Comparison of ENCODE assay signal across 11 cellular contexts in the genomic region with DNA sequence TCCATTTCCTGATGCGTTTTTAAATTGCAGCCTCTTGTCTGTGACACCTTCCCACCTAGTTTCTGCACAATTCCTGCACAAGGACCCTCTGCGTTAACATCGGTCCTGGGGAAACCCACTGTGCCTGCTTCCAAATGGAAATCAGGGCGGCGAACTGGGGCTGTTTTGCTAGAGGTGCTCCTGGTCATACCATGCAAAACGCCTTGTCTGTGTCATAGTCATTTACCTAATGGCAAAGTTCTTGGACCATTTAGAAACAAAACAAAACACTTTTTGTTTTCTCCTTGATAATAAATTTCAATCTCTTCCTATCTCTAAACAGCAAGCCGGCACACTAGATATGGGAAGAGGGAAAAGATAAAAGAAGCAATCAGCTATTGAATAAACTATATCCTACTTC.
DNase-seq lines count a peak whose midpoint lies in the region; ATAC-seq and TF ChIP-seq lines count a peak whose summit lies in the region.
"Had no signal": no experiment of that assay in that cellular context is flagged by ENCODE, and none has a peak within 500 bp of the region (broad histone marks: within the 10 kb centered on the region; RNA-seq: fewer than 3 reads in every experiment).

No MANE protein-coding gene starts in this region.

- peak overlapping the region in 1 of 2 donors; percentile 40 for H3K27ac ChIP-seq in thoracic aorta

- no peaks in the 10 kb centered on the region for H3K9me3 Mint-ChIP-seq in activated CD4-positive, alpha-beta T cell treated with anti-CD3 and anti-CD28 coated beads for 36 hours (ENCODE audit: low read depth)
- H3K9me3 Mint-ChIP-seq in activated naive CD8-positive, alpha-beta T cell treated with anti-CD3 and anti-CD28 coated beads, Interleukin-2, amount 10 ng/mL, durations not matched to agents 7 days and 5 days: no peaks in the 10 kb centered on the region

- H3K4me1 ChIP-seq in thoracic aorta (ENCODE audit: control insufficient read depth in 1 of 2, low read depth in 2 of 2): peaks cover 35 to 84% of the 10 kb centered on the region in 2 donors

- no peak for ATAC-seq in activated CD4-positive, alpha-beta T cell treated with anti-CD3 and anti-CD28 coated beads for 36 hours
- ATAC-seq in activated naive CD8-positive, alpha-beta T cell treated with anti-CD3 and anti-CD28 coated beads, Interleukin-2, amount 10 ng/mL, durations not matched to agents 7 days and 5 days (ENCODE audit: low read depth): no peak
- peak; percentile 29 for ATAC-seq in left colon
- no peak for ATAC-seq in thoracic aorta (ENCODE audit: insufficient number of reproducible peaks, low FRiP score, low read depth)

- no peak for DNase-seq in activated CD4-positive, alpha-beta T cell treated with anti-CD3 and anti-CD28 coated beads for 36 hours
- DNase-seq in activated CD4-positive, alpha-beta T cell treated with anti-CD3 and anti-CD28 coated beads for 4 hours: no peak
- no peak for DNase-seq in activated naive CD8-positive, alpha-beta T cell treated with anti-CD3 and anti-CD28 coated beads, Interleukin-2, amount 10 ng/mL, durations not matched to agents 7 days and 5 days
- peak in 1 of 2 donors; percentile 42 for DNase-seq in left colon
- DNase-seq in thoracic aorta (ENCODE audit: low spot score): no peak
- no peak for DNase-seq in D341Med (ENCODE audit: low spot score)
- no peak for DNase-seq in GM10248 (ENCODE audit: extremely low spot score)
- DNase-seq in KBM-7: no peak
- DNase-seq: NCI-H146; stimulated activated naive CD4-positive, alpha-beta T cell treated with Interleukin-2 at 50 U/mL for 16 hours had no signal

- H3K36me3 ChIP-seq in thoracic aorta: peaks cover 2% of the 10 kb centered on the region

- no peaks in the 10 kb centered on the region for H3K9me3 ChIP-seq in thoracic aorta
- H3K9me3 ChIP-seq: BLaER1 treated with 17β-estradiol and CSF1 and Interleukin-3, amounts not matched to agents 10 nM and 100 nM had no signal

- H3K36me3 Mint-ChIP-seq in activated CD4-positive, alpha-beta T cell treated with anti-CD3 and anti-CD28 coated beads for 36 hours (ENCODE audit: low read depth): peaks cover 87% of the 10 kb centered on the region
- H3K36me3 Mint-ChIP-seq in activated naive CD8-positive, alpha-beta T cell treated with anti-CD3 and anti-CD28 coated beads, Interleukin-2, amount 10 ng/mL, durations not matched to agents 7 days and 5 days: peaks cover 54% of the 10 kb centered on the region

- H3K27me3 ChIP-seq in thoracic aorta (replicated peaks; ENCODE audit: insufficient read depth): no peaks in the 10 kb centered on the region
- H3K27me3 ChIP-seq: BLaER1 treated with 17β-estradiol and CSF1 and Interleukin-3, amounts not matched to agents 10 nM and 100 nM had no signal

- CTCF ChIA-PET in activated CD4-positive, alpha-beta T cell treated with anti-CD3 and anti-CD28 coated beads for 36 hours (lab: Charles Lee): interaction anchor here (0.8 to 4.9 kb wide), 5 partner anchors 11 to 99 kb away, joined by 3 to 29 read pairs (median 3); no protein-coding TSS in a partner anchor
- CTCF ChIA-PET in GM10248 (lab: Yijun Ruan, JAX): interaction anchor here (1.0 to 5.3 kb wide), 6 partner anchors 9 to 44 kb away, joined by 3 to 26 read pairs (median 6); no protein-coding TSS in a partner anchor

- in situ Hi-C loops in KBM-7 (cut with MboI; ENCODE audit: low pct_unique_long_range_greater_than_20kb, low sequenced_read_pairs): no loop called here

- TF ChIP-seq CTCF in thoracic aorta (IDR thresholded peaks at IDR 0.05) (no peak), GM10248 (IDR thresholded peaks at IDR 0.05; ENCODE audit: control extremely low read depth, extremely low read depth, low read depth, missing control alignments) (no peak)

- H3K4me3 ChIP-seq in thoracic aorta: peak overlapping the region; percentile 62
- H3K4me3 ChIP-seq: BLaER1 treated with 17β-estradiol and CSF1 and Interleukin-3, amounts not matched to agents 10 nM and 100 nM had no signal

- no peaks in the 10 kb centered on the region for H3K27me3 Mint-ChIP-seq in activated CD4-positive, alpha-beta T cell treated with anti-CD3 and anti-CD28 coated beads for 36 hours
- H3K27me3 Mint-ChIP-seq in activated naive CD8-positive, alpha-beta T cell treated with anti-CD3 and anti-CD28 coated beads, Interleukin-2, amount 10 ng/mL, durations not matched to agents 7 days and 5 days: no peaks in the 10 kb centered on the region

- POLR2A ChIA-PET in activated CD4-positive, alpha-beta T cell treated with anti-CD3 and anti-CD28 coated beads for 36 hours (lab: Charles Lee): interaction anchor here (0.8 to 1.5 kb wide), 4 partner anchors 16 to 31 kb away, joined by 3 to 7 read pairs (median 4); no protein-coding TSS in a partner anchor
- POLR2A ChIA-PET in activated naive CD8-positive, alpha-beta T cell treated with anti-CD3 and anti-CD28 coated beads, Interleukin-2, amount 10 ng/mL, durations not matched to agents 7 days and 5 days (lab: Charles Lee): interaction anchor here (1.0 to 1.4 kb wide), 4 partner anchors 16 to 26 kb away, joined by 3 to 5 read pairs (median 4); no protein-coding TSS in a partner anchor
- POLR2A ChIA-PET in GM10248 (lab: Yijun Ruan, JAX): interaction anchor here (0.8 to 1.2 kb wide), 3 partner anchors 16 to 47 kb away, joined by 3 read pairs; no protein-coding TSS in a partner anchor

- H3K4me3 Mint-ChIP-seq in activated CD4-positive, alpha-beta T cell treated with anti-CD3 and anti-CD28 coated beads for 36 hours: peak overlapping the region; percentile 67
- H3K4me3 Mint-ChIP-seq in activated naive CD8-positive, alpha-beta T cell treated with anti-CD3 and anti-CD28 coated beads, Interleukin-2, amount 10 ng/mL, durations not matched to agents 7 days and 5 days: peak overlapping the region; percentile 80

- peak overlapping the region; percentile 88 for H3K27ac Mint-ChIP-seq in activated CD4-positive, alpha-beta T cell treated with anti-CD3 and anti-CD28 coated beads for 36 hours
- H3K27ac Mint-ChIP-seq in activated naive CD8-positive, alpha-beta T cell treated with anti-CD3 and anti-CD28 coated beads, Interleukin-2, amount 10 ng/mL, durations not matched to agents 7 days and 5 days: peak overlapping the region; percentile 80

- intact Hi-C loops in activated CD4-positive, alpha-beta T cell treated with anti-CD3 and anti-CD28 coated beads for 36 hours (cut with DNase I, micrococcal nuclease): loop anchor here in 1 of 2 experiments (10.0 kb wide), 1 partner anchor 46 kb away; no protein-coding TSS in a partner anchor
- intact Hi-C loops in left colon (cut with DNase I, micrococcal nuclease): no loop called here

- H3K4me1 Mint-ChIP-seq in activated CD4-positive, alpha-beta T cell treated with anti-CD3 and anti-CD28 coated beads for 36 hours: peaks cover 89% of the 10 kb centered on the region
- peaks cover 71% of the 10 kb centered on the region for H3K4me1 Mint-ChIP-seq in activated naive CD8-positive, alpha-beta T cell treated with anti-CD3 and anti-CD28 coated beads, Interleukin-2, amount 10 ng/mL, durations not matched to agents 7 days and 5 days
